22 cellular contexts compared by ENCODE assay signal in the genomic region with DNA sequence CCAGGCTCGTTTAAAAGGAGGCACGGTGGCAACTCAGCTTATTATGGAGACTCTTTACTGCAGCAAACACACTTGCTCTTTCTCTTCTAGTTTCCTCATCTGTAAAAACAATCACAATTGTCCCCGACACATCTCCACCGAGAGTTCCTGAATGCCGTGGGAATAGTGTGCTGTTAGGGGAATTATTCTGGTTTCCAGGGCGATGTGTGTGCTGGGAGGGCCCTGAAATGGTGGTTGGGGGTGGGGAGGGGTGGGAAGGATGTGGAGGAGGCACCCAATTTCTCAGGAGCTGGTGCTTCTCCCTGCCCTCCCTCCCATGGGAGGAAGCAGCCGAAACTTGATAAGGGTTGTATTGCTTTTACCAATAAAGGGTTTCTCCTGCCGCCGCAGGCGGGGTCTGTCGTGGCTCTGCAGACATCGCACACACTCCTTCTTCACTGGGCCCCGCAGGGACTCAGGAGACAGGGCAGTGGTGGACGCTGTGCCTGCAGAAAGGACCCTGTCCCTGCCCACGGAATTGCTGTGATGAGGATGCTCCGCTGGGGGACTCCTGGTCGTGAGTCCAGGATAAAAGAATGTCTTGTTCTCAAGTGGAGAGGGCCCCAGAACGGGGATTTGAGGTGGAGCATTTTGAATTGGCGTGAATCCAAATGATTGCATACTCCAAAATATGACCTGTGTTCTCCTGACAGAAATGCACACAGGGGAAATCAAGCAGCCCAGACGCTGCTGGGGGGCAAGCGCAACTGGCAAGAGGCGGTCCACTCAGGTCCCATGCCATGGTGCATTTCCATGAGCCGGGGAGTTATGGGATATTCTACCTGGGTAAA.
A peak's percentile ranks its signal among the peaks of the same experiment; 100 is the strongest.
DNase-seq lines count a peak whose midpoint lies in the region; ATAC-seq and TF ChIP-seq lines count a peak whose summit lies in the region.
"Had no signal": no experiment of that assay in that cellular context is flagged by ENCODE, and none has a peak within 500 bp of the region (broad histone marks: within the 10 kb centered on the region; RNA-seq: fewer than 3 reads in every experiment).

No MANE protein-coding gene starts in this region.

- no peak for DNase-seq in RWPE2 (ENCODE audit: low spot score)
- peak in 1 of 2 donors; percentile 54 for DNase-seq in heart right ventricle
- DNase-seq in putamen (ENCODE audit: low spot score) = peak; percentile 19
- DNase-seq in stimulated activated CD4-positive, alpha-beta T cell treated with anti-CD3 and anti-CD28 coated beads, Interleukin-12 subunit alpha, Interleukin-12 subunit beta, amount 100 ng/mL, for 4 hours = no peak
- DNase-seq in GM03348 (ENCODE audit: low spot score) = no peak
- DNase-seq: activated naive CD8-positive, alpha-beta T cell treated with anti-CD3 and anti-CD28 coated beads for 36 hours; body of pancreas; CD8-positive, alpha-beta memory T cell; DMS53; effector memory CD4-positive, alpha-beta T cell; Kasumi-1; kidney glomerular epithelial cell; midbrain; natural killer cell; NCI-H1092; NCI-H2029 treated with DMSO at 0.1 percent for 48 hours; substantia nigra had no signal

- no peaks in the 10 kb centered on the region for H3K27me3 ChIP-seq in RWPE2 (ENCODE audit: insufficient read depth, poor library complexity, severe bottlenecking)
- H3K27me3 ChIP-seq in heart right ventricle = no peaks in the 10 kb centered on the region
- H3K27me3 ChIP-seq: body of pancreas had no signal

- H3K36me3 ChIP-seq in HEK293 (ENCODE audit: control insufficient read depth in 2 of 2, insufficient read depth in 1 of 2, low read length in 2 of 2) (no peaks in the 10 kb centered on the region), RWPE2 (ENCODE audit: low read depth) (no peaks in the 10 kb centered on the region), heart right ventricle (no peaks in the 10 kb centered on the region)

- no peak overlapping the region for H3K4me3 ChIP-seq in HEK293 (ENCODE audit: low read depth, low read length)
- no peak overlapping the region for H3K4me3 ChIP-seq in RWPE2 (ENCODE audit: severe bottlenecking)
- H3K4me3 ChIP-seq in heart right ventricle = peak overlapping the region in 1 of 10 donors; percentile 18
- H3K4me3 ChIP-seq: body of pancreas, GM12878 had no signal

- H3K27ac ChIP-seq in HEK293 (ENCODE audit: extremely low read depth, low read depth, low read length) (no peak overlapping the region), RWPE2 (ENCODE audit: poor library complexity, severe bottlenecking) (peak overlapping the region; percentile 65), heart right ventricle (peak overlapping the region in 8 of 10 donors; percentile 23 to 83 (median 73))
- H3K27ac ChIP-seq: body of pancreas had no signal

- POLR2A ChIA-PET in HEK293 (lab: Yijun Ruan, JAX) = no interaction called here

- intact Hi-C loops in heart right ventricle (cut with DNase I) = loop anchor here in 3 of 10 donors (5.0 to 10.0 kb wide), 3 partner anchors 116 to 174 kb away; partner anchors contain the start of gene ACKR3 (in 1 of the 3)

- no peak for ATAC-seq in RWPE2 (ENCODE audit: low read depth)
- peak in 7 of 8 donors; percentile 48 to 84 (median 74) for ATAC-seq in heart right ventricle
- ATAC-seq in HG02759 (IDR thresholded peaks at IDR 0.05; ENCODE audit: unreplicated experiment) = no peak
- ATAC-seq: activated T-helper 17 cell treated with anti-CD3 and anti-CD28 coated beads, Interleukin-2, amount 50 U/mL, for 72 hours; body of pancreas; GM12878; natural killer cell; SK-N-SH treated with all-trans-retinoic acid at 6 μM for 48 hours had no signal

- WGBS in heart right ventricle, 2 donors = 43 to 49% methylated on average over 23 of the region's 23 CpGs

- TF ChIP-seq CTCF in HEK293 (tag by site-specific recombination; IDR thresholded peaks at IDR 0.05) = no peak
- TF ChIP-seq CTCF in RWPE2 (IDR thresholded peaks at IDR 0.05; ENCODE audit: poor library complexity, severe bottlenecking) = no peak
- no peak for TF ChIP-seq CTCF in heart right ventricle (IDR thresholded peaks at IDR 0.05)

- CTCF ChIA-PET in HEK293 (lab: Yijun Ruan, JAX) = interaction anchor here (0.6 to 0.7 kb wide), 2 partner anchors 268 to 850 kb away, joined by 4 read pairs; no protein-coding TSS in a partner anchor

- H3K9me3 ChIP-seq in HEK293 (ENCODE audit: control insufficient read depth, insufficient read depth, low read depth, low read length) = no peaks in the 10 kb centered on the region
- no peaks in the 10 kb centered on the region for H3K9me3 ChIP-seq in RWPE2 (ENCODE audit: severe bottlenecking)
- H3K9me3 ChIP-seq in heart right ventricle = no peaks in the 10 kb centered on the region
- H3K9me3 ChIP-seq: body of pancreas had no signal

- peaks cover 5% of the 10 kb centered on the region; the same call in 1 of the 2 replicates for H3K4me1 ChIP-seq in HEK293 (ENCODE audit: control insufficient read depth, insufficient read depth, low read length)
- H3K4me1 ChIP-seq in RWPE2 (ENCODE audit: insufficient read depth, poor library complexity, severe bottlenecking) = peaks cover 35% of the 10 kb centered on the region
- peaks cover 16 to 60% (median 33%) of the 10 kb centered on the region in 9 donors for H3K4me1 ChIP-seq in heart right ventricle
- H3K4me1 ChIP-seq: body of pancreas had no signal

TF ChIP-seq in HEK293, 187 proteins besides CTCF, POLR2A, EP300 and RAD21:
- TF ChIP-seq GLIS1 (tag by site-specific recombination; IDR thresholded peaks at IDR 0.05) = peak; percentile 30; the same call in 1 of the 2 replicates
- TF ChIP-seq ZBTB20 (tag by site-specific recombination; IDR thresholded peaks at IDR 0.05) = peak; percentile 38; the same call in 1 of the 2 replicates
- TF ChIP-seq ZNF174 (tag by site-specific recombination; IDR thresholded peaks at IDR 0.05) = no peak

Comparison
In these comparisons a context has a peak if more than half of its experiments do, and no peak if none do; other contexts are left out.
1. ATAC-seq: peak in heart right ventricle (7 of 8); none in RWPE2 (single experiment) and HG02759 (single experiment).